Comparison of ENCODE assay signal across 17 cellular contexts in the genomic region with DNA sequence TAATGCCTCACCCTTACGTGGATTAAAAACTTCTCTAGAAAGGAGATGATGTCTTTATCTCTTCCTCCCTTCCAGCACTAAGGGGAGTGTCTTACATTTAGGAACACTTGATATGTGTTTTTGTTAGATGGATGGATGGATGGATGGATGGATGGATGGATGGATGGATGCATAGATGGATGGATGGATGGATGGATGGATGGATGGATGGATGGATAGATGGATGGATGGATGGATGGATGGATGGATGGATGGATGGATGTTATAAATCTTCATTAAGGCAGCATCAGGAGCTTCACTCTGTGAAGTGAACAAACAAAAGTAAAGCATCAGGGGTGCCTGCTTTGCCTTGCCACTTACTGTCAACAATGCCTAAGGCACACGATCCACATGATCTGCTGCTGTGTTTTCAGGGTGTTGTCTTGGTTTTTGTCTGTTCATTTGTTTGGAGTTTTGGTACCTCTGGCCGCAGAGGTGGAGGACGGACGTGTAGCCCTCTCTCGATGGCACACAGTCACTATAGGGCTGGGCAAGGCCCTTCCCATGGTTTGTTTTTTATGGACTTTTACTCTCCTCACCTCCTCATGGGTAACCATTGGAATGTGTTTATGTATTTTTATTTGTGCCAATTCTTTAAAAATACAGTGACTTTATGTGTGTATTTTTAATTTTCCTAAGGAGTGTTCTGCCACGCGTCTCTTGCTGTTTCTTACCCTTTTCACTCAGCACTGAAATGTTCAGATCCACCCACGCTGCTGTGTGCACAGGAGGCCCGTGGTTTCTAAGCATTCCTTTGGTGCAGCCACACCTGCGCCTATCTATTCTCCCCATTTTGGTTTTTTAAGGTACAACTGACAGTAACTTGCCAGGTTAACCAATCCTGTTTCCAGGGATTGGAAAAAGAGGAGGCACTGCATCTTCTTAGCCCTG.
DNase-seq lines count a peak whose midpoint lies in the region; ATAC-seq and TF ChIP-seq lines count a peak whose summit lies in the region.
"Had no signal": no experiment of that assay in that cellular context is flagged by ENCODE, and none has a peak within 500 bp of the region (broad histone marks: within the 10 kb centered on the region; RNA-seq: fewer than 3 reads in every experiment).

No MANE protein-coding gene starts in this region.

- no peak for ATAC-seq in GM21526 (IDR thresholded peaks at IDR 0.05; ENCODE audit: low FRiP score, unreplicated experiment)
- ATAC-seq: Panc1 had no signal

- TF ChIP-seq EP300 in sigmoid colon (IDR thresholded peaks at IDR 0.05): no peak

- peaks cover 9% of the 10 kb centered on the region for H3K36me3 Mint-ChIP-seq in activated T-helper 2 cell treated with anti-CD3 and anti-CD28 coated beads, Interferon-gamma antibody, Interleukin-2, Interleukin-4, amounts not matched to agents 10 μg/mL and 5 μg/mL and 100 μg/mL, durations not matched to agents 14 hours and 24 hours and 36 hours (ENCODE audit: low read depth)

- H3K4me3 ChIP-seq in BLaER1 treated with 17β-estradiol and CSF1 and Interleukin-3, amounts not matched to agents 10 nM and 100 nM: no peak overlapping the region
- H3K4me3 ChIP-seq in KMS-11 (IDR thresholded peaks at IDR 0.05; ENCODE audit: insufficient read depth, low read depth, low read length): no peak overlapping the region
- H3K4me3 ChIP-seq in neutrophil (ENCODE audit: low read depth in 1 of 2, low read length in 1 of 2): no peak overlapping the region
- H3K4me3 ChIP-seq in sigmoid colon: no peak overlapping the region
- H3K4me3 ChIP-seq: cardiac muscle cell, left lung, smooth muscle cell had no signal

- no peaks in the 10 kb centered on the region for H3K27me3 Mint-ChIP-seq in activated T-helper 2 cell treated with anti-CD3 and anti-CD28 coated beads, Interferon-gamma antibody, Interleukin-2, Interleukin-4, amounts not matched to agents 10 μg/mL and 5 μg/mL and 100 μg/mL, durations not matched to agents 14 hours and 24 hours and 36 hours (ENCODE audit: low read depth)

- H4K20me1 ChIP-seq in BLaER1 treated with 17β-estradiol and CSF1 and Interleukin-3, amounts not matched to agents 10 nM and 100 nM: no peaks in the 10 kb centered on the region
- H4K20me1 ChIP-seq in KMS-11 (ENCODE audit: insufficient read depth): no peaks in the 10 kb centered on the region

- H3K9ac ChIP-seq in BLaER1 treated with 17β-estradiol and CSF1 and Interleukin-3, amounts not matched to agents 10 nM and 100 nM: no peak overlapping the region
- H3K9ac ChIP-seq in KMS-11: no peak overlapping the region

- TF ChIP-seq CTCF in KMS-11 (conservative IDR thresholded peaks at IDR 0.05; ENCODE audit: low read depth, low read length) (no peak), neutrophil (IDR thresholded peaks at IDR 0.05) (no peak), sigmoid colon (IDR thresholded peaks at IDR 0.05) (no peak)

- H3K4me3 Mint-ChIP-seq in activated T-helper 2 cell treated with anti-CD3 and anti-CD28 coated beads, Interferon-gamma antibody, Interleukin-2, Interleukin-4, amounts not matched to agents 10 μg/mL and 5 μg/mL and 100 μg/mL, durations not matched to agents 14 hours and 24 hours and 36 hours (ENCODE audit: low read depth): no peak overlapping the region
- H3K4me3 Mint-ChIP-seq: H9 had no signal

- no peak overlapping the region; the same call in 1 of the 2 replicates for H2AFZ ChIP-seq in KMS-11 (ENCODE audit: low read depth)

- H3K4me1 ChIP-seq in BLaER1 treated with 17β-estradiol and CSF1 and Interleukin-3, amounts not matched to agents 10 nM and 100 nM: peaks cover 22 to 40% (median 33%) of the 10 kb centered on the region in 10 experiments
- H3K4me1 ChIP-seq in KMS-11 (ENCODE audit: low read depth, poor library complexity, severe bottlenecking): peaks cover 54% of the 10 kb centered on the region
- H3K4me1 ChIP-seq in neutrophil (ENCODE audit: control insufficient read depth in 1 of 2, insufficient read depth in 1 of 2, low read depth in 1 of 2, low read length in 1 of 2): peaks cover 47% of the 10 kb centered on the region in 2 experiments
- no peaks in the 10 kb centered on the region for H3K4me1 ChIP-seq in sigmoid colon

- no peaks in the 10 kb centered on the region for H3K79me2 ChIP-seq in KMS-11 (ENCODE audit: insufficient read depth, low read depth)

- H3K27me3 ChIP-seq in BLaER1 treated with 17β-estradiol and CSF1 and Interleukin-3, amounts not matched to agents 10 nM and 100 nM: no peaks in the 10 kb centered on the region
- H3K27me3 ChIP-seq in KMS-11 (ENCODE audit: insufficient read depth, low read depth) (no peaks in the 10 kb centered on the region), neutrophil (no peaks in the 10 kb centered on the region), sigmoid colon (no peaks in the 10 kb centered on the region)
- H3K27me3 ChIP-seq: cardiac muscle cell, left lung had no signal

- WGBS in sigmoid colon, 2 donors: 86 to 89% methylated on average over 11 of the region's 11 CpGs

- H3K27ac ChIP-seq in BLaER1 treated with 17β-estradiol and CSF1 and Interleukin-3, amounts not matched to agents 10 nM and 100 nM: no peak overlapping the region
- no peak overlapping the region; the same call in 1 of the 2 replicates for H3K27ac ChIP-seq in KMS-11
- H3K27ac ChIP-seq in neutrophil: peak overlapping the region; percentile 84
- no peak overlapping the region for H3K27ac ChIP-seq in sigmoid colon
- H3K27ac ChIP-seq: cardiac muscle cell, epithelial cell of prostate had no signal

- intact Hi-C loops in activated T-helper 2 cell treated with anti-CD3 and anti-CD28 coated beads, Interferon-gamma antibody, Interleukin-2, Interleukin-4, amounts not matched to agents 10 μg/mL and 5 μg/mL and 100 μg/mL, durations not matched to agents 14 hours and 24 hours and 36 hours (cut with micrococcal nuclease): loop anchor here (1.0 to 5.0 kb wide), 2 partner anchors 10 to 73 kb away; no protein-coding TSS in a partner anchor
- intact Hi-C loops in sigmoid colon (cut with DNase I): no loop called here

- H3K4me1 Mint-ChIP-seq in activated T-helper 2 cell treated with anti-CD3 and anti-CD28 coated beads, Interferon-gamma antibody, Interleukin-2, Interleukin-4, amounts not matched to agents 10 μg/mL and 5 μg/mL and 100 μg/mL, durations not matched to agents 14 hours and 24 hours and 36 hours (ENCODE audit: low read depth): peaks cover 63% of the 10 kb centered on the region

- H3K4me2 ChIP-seq in BLaER1 treated with 17β-estradiol and CSF1 and Interleukin-3, amounts not matched to agents 10 nM and 100 nM: peak overlapping the region in 9 of 11 experiments; percentile 3 to 39 (median 14); a peak in 12 of 22 replicates
- peak overlapping the region; percentile 35 for H3K4me2 ChIP-seq in KMS-11
- H3K4me2 ChIP-seq: smooth muscle cell had no signal

- H3K9me3 ChIP-seq in BLaER1 treated with 17β-estradiol and CSF1 and Interleukin-3, amounts not matched to agents 10 nM and 100 nM (replicated peaks in 1 of 11): peaks cover 5 to 10% (median 9%) of the 10 kb centered on the region in 11 experiments; a peak in 17 of 22 replicates
- H3K9me3 ChIP-seq in neutrophil (no peaks in the 10 kb centered on the region), sigmoid colon (no peaks in the 10 kb centered on the region)

- H3K9me3 Mint-ChIP-seq in activated T-helper 2 cell treated with anti-CD3 and anti-CD28 coated beads, Interferon-gamma antibody, Interleukin-2, Interleukin-4, amounts not matched to agents 10 μg/mL and 5 μg/mL and 100 μg/mL, durations not matched to agents 14 hours and 24 hours and 36 hours: peaks cover 14% of the 10 kb centered on the region

- peak overlapping the region; percentile 34 for H3K27ac Mint-ChIP-seq in activated T-helper 2 cell treated with anti-CD3 and anti-CD28 coated beads, Interferon-gamma antibody, Interleukin-2, Interleukin-4, amounts not matched to agents 10 μg/mL and 5 μg/mL and 100 μg/mL, durations not matched to agents 14 hours and 24 hours and 36 hours
- H3K27ac Mint-ChIP-seq: H9 had no signal

- no peak for DNase-seq in activated T-helper 2 cell treated with anti-CD3 and anti-CD28 coated beads, Interferon-gamma antibody, Interleukin-2, Interleukin-4, amounts not matched to agents 10 μg/mL and 5 μg/mL and 100 μg/mL, durations not matched to agents 14 hours and 24 hours and 36 hours (ENCODE audit: low spot score)
- DNase-seq in NCI-H69 (lab: John Stamatoyannopoulos, UW): no peak
- no peak for DNase-seq in NK-92 treated with Interleukin-12 subunit alpha and Interleukin-12 subunit beta, amount 100 ng/mL, for 24 hours (lab: John Stamatoyannopoulos, UW)
- no peak for DNase-seq in sigmoid colon
- DNase-seq: DMS79 treated with DMSO at 0.1 percent for 48 hours, MM.1S, NCI-H2171 treated with DMSO at 0.1 percent for 48 hours had no signal

- H3K36me3 ChIP-seq in BLaER1 treated with 17β-estradiol and CSF1 and Interleukin-3, amounts not matched to agents 10 nM and 100 nM: no peaks in the 10 kb centered on the region
- no peaks in the 10 kb centered on the region for H3K36me3 ChIP-seq in KMS-11 (ENCODE audit: insufficient read depth)
- H3K36me3 ChIP-seq in neutrophil: no peaks in the 10 kb centered on the region
- H3K36me3 ChIP-seq in sigmoid colon: no peaks in the 10 kb centered on the region
- H3K36me3 ChIP-seq: cardiac muscle cell, left lung had no signal

- TF ChIP-seq POLR2A in sigmoid colon (IDR thresholded peaks at IDR 0.05): no peak
